32 cellular contexts compared by ENCODE assay signal in the genomic region with DNA sequence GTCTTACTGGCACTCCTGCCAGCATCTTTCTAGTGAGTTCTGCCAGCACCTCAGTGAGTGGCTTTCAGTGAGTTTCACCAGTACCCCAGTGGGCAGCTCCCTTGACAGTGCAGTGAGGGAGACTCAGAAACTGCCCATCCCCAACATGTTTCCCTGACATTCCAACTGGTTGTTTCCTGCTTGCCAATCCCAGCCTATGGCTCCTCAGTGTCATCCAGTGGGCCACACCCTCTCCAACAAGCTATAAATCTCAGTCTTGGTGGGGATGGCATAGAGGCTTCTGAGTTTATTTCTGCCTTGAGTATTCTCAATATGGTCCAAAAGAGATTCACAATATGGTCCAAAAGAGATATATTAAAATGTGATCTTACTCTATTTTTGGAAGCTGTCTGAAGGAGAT.
"Had no signal": no experiment of that assay in that cellular context is flagged by ENCODE, and none has a peak within 500 bp of the region (broad histone marks: within the 10 kb centered on the region; RNA-seq: fewer than 3 reads in every experiment).

No MANE protein-coding gene starts in this region.

- H3K27me3 ChIP-seq: adrenal gland, ascending aorta, body of pancreas, brain microvascular endothelial cell, breast epithelium, cardiac muscle cell had no signal

- H3K4me1 ChIP-seq: adrenal gland, ascending aorta, body of pancreas, breast epithelium had no signal

- H3K27ac ChIP-seq: adrenal gland, ascending aorta, body of pancreas, brain microvascular endothelial cell, breast epithelium, cardiac muscle cell had no signal

- H3K36me3 ChIP-seq: adrenal gland, ascending aorta, brain microvascular endothelial cell, breast epithelium, cardiac muscle cell had no signal

- DNase-seq: activated effector memory CD4-positive, alpha-beta T cell treated with anti-CD3 and anti-CD28 coated beads, Interleukin-2, amount 50 U/mL, for 16 hours; activated effector memory CD4-positive, alpha-beta T cell treated with Interleukin-2 at 50 U/mL for 16 hours; activated gamma-delta T cell; activated gamma-delta T cell treated with Interleukin-2 at 50 U/mL for 16 hours; activated naive CD4-positive, alpha-beta T cell; activated naive CD4-positive, alpha-beta T cell treated with anti-CD3 and anti-CD28 coated beads for 36 hours; activated naive CD4-positive, alpha-beta T cell treated with anti-CD3 and anti-CD28 coated beads, Interleukin-2, amount 10 ng/mL, durations not matched to agents 7 days and 5 days; activated naive CD4-positive, alpha-beta T cell treated with anti-CD3 and anti-CD28 coated beads, Interleukin-2, amount 50 U/mL, for 16 hours; activated naive CD4-positive, alpha-beta T cell treated with Interleukin-2 at 50 U/mL for 16 hours; activated naive CD8-positive, alpha-beta T cell treated with anti-CD3 and anti-CD28 coated beads for 36 hours; activated naive CD8-positive, alpha-beta T cell treated with anti-CD3 and anti-CD28 coated beads, Interleukin-2, amount 10 ng/mL, durations not matched to agents 7 days and 5 days; activated naive CD8-positive, alpha-beta T cell treated with anti-CD3 and anti-CD28 coated beads, Interleukin-2, amount 50 U/mL, for 24 hours; activated T-cell treated with anti-CD3 and anti-CD28 coated beads, Interleukin-2, amount 50 U/mL, for 1 hour; activated T-cell treated with anti-CD3 and anti-CD28 coated beads, Interleukin-2, amount 50 U/mL, for 24 hours; activated T-cell treated with anti-CD3 and anti-CD28 coated beads, Interleukin-2, amount 50 U/mL, for 4 hours; activated T-cell treated with anti-CD3 and anti-CD28 coated beads, Interleukin-2, amount 50 U/mL, for 48 hours; activated T-cell treated with anti-CD3 and anti-CD28 coated beads, Interleukin-2, amount 50 U/mL, for 72 hours; adrenal gland; amniotic stem cell; amygdala; anterior cingulate cortex; aorta; body of pancreas; brain microvascular endothelial cell; caudate nucleus; central memory CD4-positive, alpha-beta T cell; cerebellar nuclear complex had no signal

- H3K4me3 ChIP-seq: adrenal gland, ascending aorta, body of pancreas, breast epithelium, cardiac muscle cell had no signal

- ATAC-seq: activated naive CD4-positive, alpha-beta T cell treated with anti-CD3 and anti-CD28 coated beads, Interleukin-2, amount 50 U/mL, for 72 hours; activated naive CD8-positive, alpha-beta T cell treated with anti-CD3 and anti-CD28 coated beads, Interleukin-2, amount 50 U/mL, for 24 hours; activated T-cell treated with anti-CD3 and anti-CD28 coated beads, Interleukin-2, amount 50 U/mL, for 4 hours; activated T-cell treated with anti-CD3 and anti-CD28 coated beads, Interleukin-2, amount 50 U/mL, for 72 hours; activated T-helper 17 cell treated with anti-CD3 and anti-CD28 coated beads, Interleukin-2, amount 50 U/mL, for 72 hours; body of pancreas had no signal

- H3K9me3 ChIP-seq: adrenal gland, ascending aorta had no signal
